In genomic region chr7:13986208-13986607, GRCh38 we compare ENCODE assay signal across 1 cellular context.
TF ChIP-seq lines count a peak whose summit lies in the region.

No MANE protein-coding gene starts in this region.

TF ChIP-seq in GM23338, 12 proteins besides CTCF, POLR2A, EP300 and RAD21 (continued from another document):
- TF ChIP-seq, protein P1, sequence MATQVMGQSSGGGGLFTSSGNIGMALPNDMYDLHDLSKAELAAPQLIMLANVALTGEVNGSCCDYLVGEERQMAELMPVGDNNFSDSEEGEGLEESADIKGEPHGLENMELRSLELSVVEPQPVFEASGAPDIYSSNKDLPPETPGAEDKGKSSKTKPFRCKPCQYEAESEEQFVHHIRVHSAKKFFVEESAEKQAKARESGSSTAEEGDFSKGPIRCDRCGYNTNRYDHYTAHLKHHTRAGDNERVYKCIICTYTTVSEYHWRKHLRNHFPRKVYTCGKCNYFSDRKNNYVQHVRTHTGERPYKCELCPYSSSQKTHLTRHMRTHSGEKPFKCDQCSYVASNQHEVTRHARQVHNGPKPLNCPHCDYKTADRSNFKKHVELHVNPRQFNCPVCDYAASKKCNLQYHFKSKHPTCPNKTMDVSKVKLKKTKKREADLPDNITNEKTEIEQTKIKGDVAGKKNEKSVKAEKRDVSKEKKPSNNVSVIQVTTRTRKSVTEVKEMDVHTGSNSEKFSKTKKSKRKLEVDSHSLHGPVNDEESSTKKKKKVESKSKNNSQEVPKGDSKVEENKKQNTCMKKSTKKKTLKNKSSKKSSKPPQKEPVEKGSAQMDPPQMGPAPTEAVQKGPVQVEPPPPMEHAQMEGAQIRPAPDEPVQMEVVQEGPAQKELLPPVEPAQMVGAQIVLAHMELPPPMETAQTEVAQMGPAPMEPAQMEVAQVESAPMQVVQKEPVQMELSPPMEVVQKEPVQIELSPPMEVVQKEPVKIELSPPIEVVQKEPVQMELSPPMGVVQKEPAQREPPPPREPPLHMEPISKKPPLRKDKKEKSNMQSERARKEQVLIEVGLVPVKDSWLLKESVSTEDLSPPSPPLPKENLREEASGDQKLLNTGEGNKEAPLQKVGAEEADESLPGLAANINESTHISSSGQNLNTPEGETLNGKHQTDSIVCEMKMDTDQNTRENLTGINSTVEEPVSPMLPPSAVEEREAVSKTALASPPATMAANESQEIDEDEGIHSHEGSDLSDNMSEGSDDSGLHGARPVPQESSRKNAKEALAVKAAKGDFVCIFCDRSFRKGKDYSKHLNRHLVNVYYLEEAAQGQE (IDR thresholded peaks at IDR 0.05; ENCODE audit: unreplicated experiment), result no peak
- TF ChIP-seq JUNB (IDR thresholded peaks at IDR 0.05; ENCODE audit: unreplicated experiment), result no peak
- no peak for TF ChIP-seq EZH2phosphoT487 (IDR thresholded peaks at IDR 0.05; ENCODE audit: unreplicated experiment)
- TF ChIP-seq CREB1 (CRISPR knock-in tag; IDR thresholded peaks at IDR 0.05; ENCODE audit: low read depth), result no peak
- TF ChIP-seq EZH2 (IDR thresholded peaks at IDR 0.05; ENCODE audit: low read depth, unreplicated experiment), result no peak
- TF ChIP-seq ZNF331 (CRISPR knock-in tag; IDR thresholded peaks at IDR 0.05; ENCODE audit: low read depth), result no peak
- TF ChIP-seq POLR2AphosphoS5 (IDR thresholded peaks at IDR 0.05; ENCODE audit: low read depth), result no peak
- TF ChIP-seq ETS1 (IDR thresholded peaks at IDR 0.05), result no peak
- TF ChIP-seq ZNF114 (CRISPR knock-in tag; IDR thresholded peaks at IDR 0.05), result no peak
- TF ChIP-seq NANOG (IDR thresholded peaks at IDR 0.05; ENCODE audit: borderline replicate concordance), result no peak
- no peak for TF ChIP-seq STAT1 (IDR thresholded peaks at IDR 0.05; ENCODE audit: unreplicated experiment)
